15 cellular contexts compared by ENCODE assay signal in the genomic region with DNA sequence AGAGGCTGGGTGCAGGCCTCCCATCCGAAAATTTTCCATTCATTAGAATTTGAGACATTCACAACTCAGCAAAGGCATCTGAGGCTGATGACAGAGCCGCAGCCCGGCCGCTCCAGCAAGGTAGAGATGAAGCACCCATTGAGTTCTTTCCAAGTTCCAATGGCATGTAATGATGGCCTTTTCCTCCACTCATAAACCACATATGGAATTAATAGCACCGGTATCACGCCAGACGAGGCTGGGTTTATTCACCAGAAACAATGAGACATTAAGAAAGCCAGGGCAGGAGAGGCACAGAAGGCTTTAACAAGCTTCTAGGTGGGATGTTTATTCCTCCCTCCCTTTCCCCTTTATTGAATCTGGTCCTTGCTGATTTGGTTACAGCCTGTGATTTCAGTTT.
"Had no signal": no experiment of that assay in that cellular context is flagged by ENCODE, and none has a peak within 500 bp of the region (broad histone marks: within the 10 kb centered on the region; RNA-seq: fewer than 3 reads in every experiment).

No MANE protein-coding gene starts in this region.

- H3K4me3 ChIP-seq: mucosa of descending colon, sigmoid colon, testis had no signal

- H3K9me3 ChIP-seq: mucosa of descending colon, sigmoid colon, testis had no signal

- H3K27ac ChIP-seq: sigmoid colon, testis had no signal

- H3K27me3 ChIP-seq: testis had no signal

- H3K36me3 ChIP-seq: sigmoid colon had no signal

- H3K9me3 Mint-ChIP-seq: activated CD4-positive, alpha-beta memory T cell treated with anti-CD3 and anti-CD28 coated beads for 36 hours; activated naive CD4-positive, alpha-beta T cell treated with anti-CD3 and anti-CD28 coated beads for 36 hours had no signal

- DNase-seq: activated CD4-positive, alpha-beta memory T cell treated with anti-CD3 and anti-CD28 coated beads for 36 hours; activated naive CD4-positive, alpha-beta T cell treated with anti-CD3 and anti-CD28 coated beads for 36 hours; activated T-cell treated with anti-CD3 and anti-CD28 coated beads, Interleukin-2, amount 50 U/mL, for 24 hours; anterior cingulate cortex; cortex of kidney; effector CD4-positive, alpha-beta T cell; mucosa of descending colon; naive B cell; sigmoid colon; stimulated activated CD4-positive, alpha-beta T cell treated with anti-CD3 and anti-CD28 coated beads, Interleukin-4, amount 100 ng/mL, for 4 hours; testis had no signal

- H3K4me1 ChIP-seq: testis had no signal

- H3K27ac Mint-ChIP-seq: activated CD4-positive, alpha-beta memory T cell treated with anti-CD3 and anti-CD28 coated beads for 36 hours; activated naive CD4-positive, alpha-beta T cell treated with anti-CD3 and anti-CD28 coated beads for 36 hours; activated T-cell treated with anti-CD3 and anti-CD28 coated beads, Interleukin-2, amount 50 U/mL, for 24 hours; activated T-helper 2 cell treated with anti-CD3 and anti-CD28 coated beads, Interferon-gamma antibody, Interleukin-2, Interleukin-4, amounts not matched to agents 10 μg/mL and 5 μg/mL and 100 μg/mL, durations not matched to agents 14 hours and 24 hours and 36 hours; memory B cell; naive B cell; stimulated activated memory B cell treated with anti-CD40 and anti-IgM and Interleukin-4, amounts not matched to agents 10 μg/mL and 1 μg/mL and 100 μg/mL, for 72 hours; type B pancreatic cell had no signal

- H3K4me3 Mint-ChIP-seq: activated CD4-positive, alpha-beta memory T cell treated with anti-CD3 and anti-CD28 coated beads for 36 hours; activated naive CD4-positive, alpha-beta T cell treated with anti-CD3 and anti-CD28 coated beads for 36 hours; activated T-cell treated with anti-CD3 and anti-CD28 coated beads, Interleukin-2, amount 50 U/mL, for 24 hours; memory B cell; naive B cell; stimulated activated memory B cell treated with anti-CD40 and anti-IgM and Interleukin-4, amounts not matched to agents 10 μg/mL and 1 μg/mL and 100 μg/mL, for 72 hours; type B pancreatic cell had no signal

- H3K4me1 Mint-ChIP-seq: memory B cell; naive B cell; stimulated activated memory B cell treated with anti-CD40 and anti-IgM and Interleukin-4, amounts not matched to agents 10 μg/mL and 1 μg/mL and 100 μg/mL, for 72 hours had no signal

- H3K36me3 Mint-ChIP-seq: activated CD4-positive, alpha-beta memory T cell treated with anti-CD3 and anti-CD28 coated beads for 36 hours; memory B cell; naive B cell; stimulated activated memory B cell treated with anti-CD40 and anti-IgM and Interleukin-4, amounts not matched to agents 10 μg/mL and 1 μg/mL and 100 μg/mL, for 72 hours; type B pancreatic cell had no signal
